8 cellular contexts compared by ENCODE assay signal in the genomic region with DNA sequence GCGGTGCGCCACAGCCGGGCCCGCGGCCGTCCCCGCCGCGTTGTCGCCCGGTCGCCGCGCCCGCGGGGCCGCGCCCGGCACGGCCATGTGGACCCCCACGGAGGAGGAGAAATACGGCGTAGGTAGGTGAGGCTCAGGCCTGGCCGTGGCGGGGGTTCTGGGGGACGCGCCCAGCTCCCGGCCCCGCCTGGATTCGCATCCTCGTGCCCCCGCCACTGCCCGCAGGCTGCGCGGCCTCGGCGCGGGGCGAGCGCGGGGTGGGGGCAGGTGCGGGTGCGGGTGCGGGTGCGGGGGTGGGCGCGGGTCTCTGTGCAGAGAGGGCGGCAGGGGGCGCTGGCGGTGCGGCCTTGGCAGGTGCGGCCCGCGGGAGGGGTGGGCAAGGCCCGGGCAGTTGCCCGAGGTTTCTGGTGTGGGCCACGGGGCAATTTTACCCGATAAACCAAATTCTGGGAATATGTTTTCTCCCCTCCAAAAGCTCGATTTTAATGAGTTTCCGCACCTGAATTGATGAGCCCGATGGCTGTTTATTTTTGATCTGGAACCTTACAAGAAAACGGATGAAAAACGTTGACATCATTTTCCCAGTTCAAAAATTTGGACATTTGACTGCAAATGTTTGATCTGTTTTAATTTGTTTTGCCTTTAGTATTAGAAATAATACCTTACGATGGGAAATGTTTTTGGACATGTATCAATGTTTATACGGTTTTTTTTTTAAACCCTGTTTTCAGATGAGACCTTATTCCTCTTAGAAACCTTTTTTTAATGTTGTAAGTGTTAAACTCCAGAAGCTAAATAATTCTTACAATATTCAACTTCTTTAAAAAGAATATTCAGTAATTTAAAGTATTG. TPM values are rescaled to one million over a fixed set of nuclear protein-coding genes. Genes with fewer than 3 reads are reported as not detected.
DNase-seq lines count a peak whose midpoint lies in the region; ATAC-seq and TF ChIP-seq lines count a peak whose summit lies in the region.

No MANE protein-coding gene starts in this region.

- H3K14ac ChIP-seq in trophoblast cell (ENCODE audit: low read length) = peak overlapping the region; percentile 80

- peaks cover 6% of the 10 kb centered on the region for H3K9me3 Mint-ChIP-seq in glutamatergic neuron (ENCODE audit: unreplicated experiment)

- peak overlapping the region; percentile 86 for H4K8ac ChIP-seq in trophoblast cell (ENCODE audit: low read depth, low read length)

- H2AFZ ChIP-seq in trophoblast cell (ENCODE audit: insufficient read depth, low read length, poor library complexity) = peak overlapping the region; percentile 94

- peak overlapping the region; percentile 12 for H3K27ac Mint-ChIP-seq in glutamatergic neuron (ENCODE audit: unreplicated experiment)

- H3K27me3 Mint-ChIP-seq in glutamatergic neuron (ENCODE audit: unreplicated experiment) = peaks cover 8% of the 10 kb centered on the region

- H3K18ac ChIP-seq in trophoblast cell (ENCODE audit: low read length) = peak overlapping the region; percentile 96

- peak overlapping the region; percentile 70 for H4K91ac ChIP-seq in trophoblast cell (ENCODE audit: low read depth, low read length)

- peak overlapping the region; percentile 58 for H2BK120ac ChIP-seq in trophoblast cell (ENCODE audit: insufficient read depth, low read length, poor library complexity)

- H3K9ac ChIP-seq in NT2/D1 (ENCODE audit: insufficient read length, low read depth) (peak overlapping the region; percentile 85), trophoblast cell (ENCODE audit: low read length) (peak overlapping the region; percentile 85)

- no CpG with 5 or more reads among the region's 65 CpGs for WGBS in trophoblast cell (ENCODE audit: extremely low coverage, insufficient coverage, insufficient read length)
- 2% methylated on average over 65 of the region's 65 CpGs for WGBS in urinary bladder

- peak; percentile 4 for ATAC-seq in GM21526 (IDR thresholded peaks at IDR 0.05; ENCODE audit: low FRiP score, unreplicated experiment)
- ATAC-seq in HG03520 (IDR thresholded peaks at IDR 0.05; ENCODE audit: unreplicated experiment) = no peak

- no peak overlapping the region for H3K23ac ChIP-seq in trophoblast cell (ENCODE audit: low read length)

- peaks cover 4% of the 10 kb centered on the region for H3K36me3 Mint-ChIP-seq in glutamatergic neuron (ENCODE audit: unreplicated experiment)

- H2BK12ac ChIP-seq in trophoblast cell (ENCODE audit: low read length) = peak overlapping the region; percentile 58

- H3K27ac ChIP-seq in trophoblast cell (ENCODE audit: low read depth, low read length) (peak overlapping the region; percentile 34), urinary bladder (ENCODE audit: low read depth) (no peak overlapping the region)

- H2BK5ac ChIP-seq in trophoblast cell (ENCODE audit: low read depth, low read length, poor library complexity) = no peak overlapping the region

- peak overlapping the region; percentile 92 for H3K4me2 ChIP-seq in trophoblast cell (ENCODE audit: low read length)

- H3K9me3 ChIP-seq in NT2/D1 (ENCODE audit: insufficient read depth, low read length) = no peaks in the 10 kb centered on the region
- no peaks in the 10 kb centered on the region for H3K9me3 ChIP-seq in trophoblast cell (ENCODE audit: insufficient read depth, low read depth, low read length)

- peaks cover 8% of the 10 kb centered on the region for H3K4me1 ChIP-seq in NT2/D1 (ENCODE audit: insufficient read depth, insufficient read length)
- H3K4me1 ChIP-seq in trophoblast cell (ENCODE audit: control insufficient read depth in 1 of 2, insufficient read depth in 2 of 2, low read length in 2 of 2) = peaks cover 3 to 4% of the 10 kb centered on the region in 2 experiments
- H3K4me1 ChIP-seq in urinary bladder (ENCODE audit: insufficient read depth) = peaks cover 2% of the 10 kb centered on the region

- peak; percentile 74 for TF ChIP-seq CTCF in glutamatergic neuron (IDR thresholded peaks at IDR 0.05; ENCODE audit: partially characterized antibody, unreplicated experiment)

- H3K4me1 Mint-ChIP-seq in glutamatergic neuron (ENCODE audit: low read depth, unreplicated experiment) = peaks cover 7% of the 10 kb centered on the region

- H3K27me3 ChIP-seq in NT2/D1 (ENCODE audit: insufficient read depth, insufficient read length) = peaks cover 25% of the 10 kb centered on the region
- no peaks in the 10 kb centered on the region for H3K27me3 ChIP-seq in trophoblast cell (ENCODE audit: insufficient read depth, low read length)

- H3K4me3 ChIP-seq in NT2/D1 (ENCODE audit: insufficient read length, low read depth) = peak overlapping the region; percentile 76
- peak overlapping the region; percentile 88 for H3K4me3 ChIP-seq in trophoblast cell (ENCODE audit: low read depth, low read length)
- peak overlapping the region; percentile 59 for H3K4me3 ChIP-seq in urinary bladder (ENCODE audit: low read depth, low read length)

- peaks cover 2% of the 10 kb centered on the region for H3K79me2 ChIP-seq in trophoblast cell (ENCODE audit: control insufficient read depth, insufficient read depth, low read length, poor library complexity)

- peak overlapping the region; percentile 93 for H3K4me3 Mint-ChIP-seq in glutamatergic neuron (ENCODE audit: unreplicated experiment)

- H4K12ac ChIP-seq in trophoblast cell (ENCODE audit: low read depth, low read length) = no peak overlapping the region

- H3K79me1 ChIP-seq in trophoblast cell (ENCODE audit: low read length) = peaks cover 6% of the 10 kb centered on the region

- no peak overlapping the region for H2AK5ac ChIP-seq in trophoblast cell (ENCODE audit: low read length)

- peak; percentile 46 for DNase-seq in NT2/D1 (ENCODE audit: low read depth, low spot score)
- peak; percentile 83 for DNase-seq in activated effector memory CD4-positive, alpha-beta T cell treated with anti-CD3 and anti-CD28 coated beads, Interleukin-2, amount 50 U/mL, for 16 hours
- peak; percentile 88 for DNase-seq in glutamatergic neuron
- peak in 1 of 2 donors; percentile 25 for DNase-seq in trophoblast cell
- DNase-seq in GM19238 (ENCODE audit: insufficient read length, low spot score) = no peak

- no peaks in the 10 kb centered on the region for H3K36me3 ChIP-seq in NT2/D1 (ENCODE audit: insufficient read depth, insufficient read length, low read length)
- no peaks in the 10 kb centered on the region for H3K36me3 ChIP-seq in trophoblast cell (ENCODE audit: control insufficient read depth in 1 of 2, insufficient read depth in 2 of 2, low read length in 2 of 2)
- H3K36me3 ChIP-seq in urinary bladder (ENCODE audit: insufficient read depth) = no peaks in the 10 kb centered on the region

- H3K4ac ChIP-seq in trophoblast cell (ENCODE audit: low read depth, low read length) = peak overlapping the region; percentile 70

RNA-seq across cellular contexts. Expression of gene DOCK3, which starts 0.7 kb away (rescaled TPM):
- 13.4 TPM for total RNA-seq in glutamatergic neuron (ENCODE audit: unreplicated experiment)
- polyA plus RNA-seq in trophoblast cell (2013) = 3.5 and 3.6 TPM in 2 replicates
- total RNA-seq in urinary bladder = 1.7 TPM
- 0.66 TPM for polyA plus RNA-seq in urinary bladder

RNA-seq across cellular contexts. Expression of gene MAPKAPK3, which starts 58.5 kb away (rescaled TPM):
- total RNA-seq in glutamatergic neuron (ENCODE audit: unreplicated experiment) = 10.7 TPM
- polyA plus RNA-seq in trophoblast cell (2013) = 14.1 and 14.5 TPM in 2 replicates
- total RNA-seq in urinary bladder = 20.5 TPM
- 23.0 TPM for polyA plus RNA-seq in urinary bladder
